36 cellular contexts compared by ENCODE assay signal in genomic region chr10:45201271-45201670, GRCh38.
"Had no signal": no experiment of that assay in that cellular context is flagged by ENCODE, and none has a peak within 500 bp of the region (broad histone marks: within the 10 kb centered on the region; RNA-seq: fewer than 3 reads in every experiment).

No MANE protein-coding gene starts in this region.

- H3K9me3 ChIP-seq: MG63 had no signal

- DNase-seq: Karpas-422, Kasumi-1, MG63, MM.1S, MV-4-11, NCI-H1048, NCI-H1092, NCI-H1092 treated with DMSO at 0.1 percent for 48 hours, NCI-H1105, NCI-H1105 treated with DMSO at 0.1 percent for 48 hours, NCI-H1417, NCI-H1417 treated with DMSO at 0.1 percent for 48 hours, NCI-H1436, NCI-H1436 treated with DMSO at 0.1 percent for 48 hours, NCI-H146, NCI-H1694, NCI-H1694 treated with DMSO at 0.1 percent for 48 hours, NCI-H187, NCI-H187 treated with DMSO at 0.1 percent for 48 hours, NCI-H1930, NCI-H2029, NCI-H2029 treated with DMSO at 0.1 percent for 48 hours, NCI-H2081, NCI-H2081 treated with DMSO at 0.1 percent for 48 hours, NCI-H2107, NCI-H2171, NCI-H2171 treated with DMSO at 0.1 percent for 48 hours, NCI-H2227 treated with DMSO at 0.1 percent for 48 hours, NCI-H226, NCI-H345, NCI-H446, NCI-H446 treated with DMSO at 0.1 percent for 48 hours, NCI-H510A, NCI-H510A treated with DMSO at 0.1 percent for 48 hours, NCI-H524, NCI-H524 treated with DMSO at 0.1 percent for 48 hours had no signal

- H3K4me3 ChIP-seq: MG63 had no signal

- H3K36me3 ChIP-seq: MG63 had no signal
